ENCODE assay signal across 20 cellular contexts in the genomic region with DNA sequence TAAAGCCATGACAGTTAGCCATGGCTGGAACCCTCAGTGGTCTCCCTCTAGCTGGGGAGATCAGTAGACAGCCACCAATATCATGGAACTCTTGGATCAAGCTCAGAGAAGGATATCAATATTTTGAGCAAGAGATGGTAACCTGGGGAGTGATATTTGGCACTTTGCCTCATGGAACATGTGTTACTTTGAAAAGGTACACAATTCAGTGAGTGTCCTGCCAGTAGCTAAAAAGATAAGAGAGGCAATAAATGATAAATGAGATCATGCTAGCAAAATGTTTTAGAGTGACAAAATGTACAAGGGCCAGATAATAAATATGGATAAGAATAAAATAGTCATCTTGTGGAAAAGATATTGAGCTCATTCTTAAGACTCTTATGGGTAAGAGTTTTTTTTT.
"Had no signal": no experiment of that assay in that cellular context is flagged by ENCODE, and none has a peak within 500 bp of the region (broad histone marks: within the 10 kb centered on the region; RNA-seq: fewer than 3 reads in every experiment).

No MANE protein-coding gene starts in this region.

- H3K4me1 ChIP-seq: SJSA1 had no signal

- H3K36me3 ChIP-seq: MG63, SJSA1 had no signal

- H3K27ac ChIP-seq: HL-60, SJSA1, SK-N-MC had no signal

- H3K27me3 ChIP-seq: MG63, SJSA1 had no signal

- H3K4me3 ChIP-seq: MG63, SJSA1, SK-N-MC had no signal

- DNase-seq: KBM-7, MG63, NCI-H1092, NCI-H1105 treated with DMSO at 0.1 percent for 48 hours, NCI-H1417 treated with DMSO at 0.1 percent for 48 hours, NCI-H146, NCI-H1694 treated with DMSO at 0.1 percent for 48 hours, NCI-H2029, NCI-H2081 treated with DMSO at 0.1 percent for 48 hours, NCI-H345, NCI-H446 treated with DMSO at 0.1 percent for 48 hours, NCI-H510A treated with DMSO at 0.1 percent for 48 hours, NCI-H526, NCI-H82, Right ventricle myocardium superior, RPMI8226, SIG-M5 had no signal

- H3K9me3 ChIP-seq: MG63, SJSA1 had no signal
